ENCODE assay signal across 15 cellular contexts in the genomic region with DNA sequence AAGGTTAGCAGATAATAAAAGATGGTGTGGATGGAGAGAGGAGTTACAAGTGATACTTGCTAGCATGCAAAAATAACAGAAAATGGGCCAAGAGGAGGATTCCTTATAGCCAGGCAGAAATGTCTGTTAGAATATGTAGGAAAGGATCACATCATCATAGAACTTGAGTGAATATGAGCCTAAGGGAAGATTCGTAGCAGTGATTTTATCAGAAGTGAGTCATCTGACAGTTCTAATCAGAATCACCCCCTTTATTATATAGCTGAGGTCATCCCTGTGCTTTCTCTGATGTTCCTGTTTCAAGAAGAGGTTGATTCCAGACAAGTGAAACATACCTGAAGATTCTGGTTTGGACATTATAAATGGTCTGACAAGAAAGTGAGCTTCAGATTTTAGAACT. TPM values are rescaled to one million over a fixed set of nuclear protein-coding genes. Genes with fewer than 3 reads are reported as not detected.
DNase-seq lines count a peak whose midpoint lies in the region; ATAC-seq, FAIRE-seq and TF ChIP-seq lines count a peak whose summit lies in the region.
"Had no signal": no experiment of that assay in that cellular context is flagged by ENCODE, and none has a peak within 500 bp of the region (broad histone marks: within the 10 kb centered on the region; RNA-seq: fewer than 3 reads in every experiment).

No MANE protein-coding gene starts in this region.

- no peak overlapping the region for H3K4me3 ChIP-seq in SK-N-SH (ENCODE audit: low read depth in 2 of 2, low read length in 1 of 2)
- H3K4me3 ChIP-seq in endothelial cell of umbilical vein (replicated peaks in 1 of 3; ENCODE audit: insufficient read depth in 1 of 3, low read depth in 1 of 3, low read length in 3 of 3) = no peak overlapping the region

- H3K36me3 ChIP-seq in SK-N-SH (replicated peaks in 1 of 2; ENCODE audit: control insufficient read depth in 1 of 2, insufficient read depth in 2 of 2, low read length in 1 of 2) (peaks cover 20 to 33% of the 10 kb centered on the region in 2 experiments), endothelial cell of umbilical vein (ENCODE audit: control insufficient read depth in 2 of 2, extremely low read depth in 1 of 2, insufficient read depth in 2 of 2, low read length in 2 of 2) (peaks cover 0 to 3% of the 10 kb centered on the region in 2 experiments)

- H3K27me3 ChIP-seq in CD4-positive, alpha-beta T cell (ENCODE audit: control insufficient read depth, insufficient read depth, low read length) = no peaks in the 10 kb centered on the region
- no peaks in the 10 kb centered on the region for H3K27me3 ChIP-seq in SK-N-SH (ENCODE audit: insufficient read depth)
- no peaks in the 10 kb centered on the region for H3K27me3 ChIP-seq in endothelial cell of umbilical vein (ENCODE audit: control insufficient read depth in 2 of 2, insufficient read depth in 2 of 2, low read length in 2 of 2)

- dilution Hi-C loops in endothelial cell of umbilical vein (cut with MboI; ENCODE audit: extremely low pct_ligation_motif_present, low sequenced_read_pairs) = no loop called here

- no peaks in the 10 kb centered on the region for H3K9me3 ChIP-seq in CD4-positive, alpha-beta T cell (ENCODE audit: control insufficient read depth, low read length)
- H3K9me3 ChIP-seq in SK-N-SH (no peaks in the 10 kb centered on the region), endothelial cell of umbilical vein (replicated peaks; ENCODE audit: control insufficient read depth, insufficient read depth, low read length) (no peaks in the 10 kb centered on the region)

- no peak for ATAC-seq in CD4-positive, alpha-beta T cell (ENCODE audit: poor library complexity)
- ATAC-seq in HG03432 (IDR thresholded peaks at IDR 0.05; ENCODE audit: unreplicated experiment) = no peak

- no peak for TF ChIP-seq CTCF in CD4-positive, alpha-beta T cell (IDR thresholded peaks at IDR 0.05)
- TF ChIP-seq CTCF in SK-N-SH (IDR thresholded peaks at IDR 0.05) = no peak
- TF ChIP-seq CTCF in endothelial cell of umbilical vein (IDR thresholded peaks at IDR 0.05; ENCODE audit: extremely low read depth in 1 of 2, insufficient read depth in 1 of 2, low read depth in 1 of 2, low read length in 2 of 2) = no peak

- FAIRE-seq in endothelial cell of umbilical vein (lab: Jason Lieb, UNC) = no peak

- no peak for TF ChIP-seq RAD21 in SK-N-SH (IDR thresholded peaks at IDR 0.05; ENCODE audit: low read length)

- no peak overlapping the region for H3K4me3 Mint-ChIP-seq in T-helper 1 cell treated with Interleukin-12 subunit alpha and Interleukin-12 subunit beta and Interleukin-4 antibody, amounts not matched to agents 30 μg/mL and 1 μg/mL, for 36 hours
- no peak overlapping the region for H3K4me3 Mint-ChIP-seq in CD4-positive, alpha-beta T cell
- H3K4me3 Mint-ChIP-seq: brain had no signal

- intact Hi-C loops in CD4-positive, alpha-beta T cell (cut with DNase I, micrococcal nuclease) = no loop called here
- intact Hi-C loops in endothelial cell of umbilical vein (cut with micrococcal nuclease) = no loop called here

- TF ChIP-seq POLR2A in endothelial cell of umbilical vein (IDR thresholded peaks at IDR 0.05; ENCODE audit: low read depth, low read length) = no peak

- no peaks in the 10 kb centered on the region for H3K9me1 ChIP-seq in endothelial cell of umbilical vein (replicated peaks; ENCODE audit: control insufficient read depth, extremely low read depth, insufficient read depth, low read length)

- TF ChIP-seq EP300 in SK-N-SH (IDR thresholded peaks at IDR 0.05; ENCODE audit: borderline replicate concordance in 1 of 2, low read depth in 1 of 2, low read length in 1 of 2) = peak in 1 of 2 experiments; percentile 63; a peak in 1 of 4 replicates

- peaks cover 24% of the 10 kb centered on the region for H3K36me3 Mint-ChIP-seq in T-helper 1 cell treated with Interleukin-12 subunit alpha and Interleukin-12 subunit beta and Interleukin-4 antibody, amounts not matched to agents 30 μg/mL and 1 μg/mL, for 36 hours (ENCODE audit: low read depth)
- H3K36me3 Mint-ChIP-seq in CD4-positive, alpha-beta T cell (ENCODE audit: low read depth) = peaks cover 26% of the 10 kb centered on the region

- H3K27me3 Mint-ChIP-seq in T-helper 1 cell treated with Interleukin-12 subunit alpha and Interleukin-12 subunit beta and Interleukin-4 antibody, amounts not matched to agents 30 μg/mL and 1 μg/mL, for 36 hours (ENCODE audit: low read depth) = no peaks in the 10 kb centered on the region
- no peaks in the 10 kb centered on the region for H3K27me3 Mint-ChIP-seq in CD4-positive, alpha-beta T cell
- H3K27me3 Mint-ChIP-seq: brain had no signal

- DNase-seq in T-helper 1 cell = no peak
- no peak for DNase-seq in CD4-positive, alpha-beta T cell
- no peak for DNase-seq in SK-N-SH
- no peak for DNase-seq in endothelial cell of umbilical vein (ENCODE audit: low read depth, low spot score)
- DNase-seq in NCI-H524 treated with DMSO at 0.1 percent for 48 hours (lab: John Stamatoyannopoulos, UW) = no peak
- no peak for DNase-seq in NK-92 (lab: John Stamatoyannopoulos, UW; ENCODE audit: unreplicated experiment)
- DNase-seq: effector memory CD4-positive, alpha-beta T cell; islet precursor cell; KG1; NCI-H1417; NCI-H510A had no signal

- H3K4me1 ChIP-seq in SK-N-SH (ENCODE audit: control insufficient read depth in 1 of 2, insufficient read depth in 2 of 2, low read depth in 1 of 2, low read length in 1 of 2) (peaks cover 0 to 3% of the 10 kb centered on the region in 2 experiments; a peak in 3 of 4 replicates), endothelial cell of umbilical vein (ENCODE audit: control insufficient read depth, extremely low read depth, insufficient read depth, low read length) (peaks cover 4% of the 10 kb centered on the region)

- H2AFZ ChIP-seq in SK-N-SH (ENCODE audit: low read depth) = no peak overlapping the region
- no peak overlapping the region for H2AFZ ChIP-seq in endothelial cell of umbilical vein (ENCODE audit: low read depth, low read length)

- no peaks in the 10 kb centered on the region; the same call in 1 of the 2 replicates for H3K79me2 ChIP-seq in SK-N-SH (ENCODE audit: insufficient read depth)
- no peaks in the 10 kb centered on the region for H3K79me2 ChIP-seq in endothelial cell of umbilical vein (ENCODE audit: control insufficient read depth, insufficient read depth, low read length)

- H4K20me1 ChIP-seq in SK-N-SH (ENCODE audit: insufficient read depth) = peaks cover 3% of the 10 kb centered on the region; the same call in 1 of the 2 replicates
- no peaks in the 10 kb centered on the region for H4K20me1 ChIP-seq in endothelial cell of umbilical vein (replicated peaks; ENCODE audit: control insufficient read depth, extremely low read depth, insufficient read depth, low read length)

- H3F3A ChIP-seq in SK-N-SH (replicated peaks; ENCODE audit: insufficient read depth) = peaks cover 13% of the 10 kb centered on the region

- POLR2A ChIA-PET in CD4-positive, alpha-beta T cell (lab: Charles Lee) = interaction anchor here (0.6 to 1.2 kb wide), 4 partner anchors 22 to 1526 kb away, joined by 3 read pairs; a partner anchor contains a TSS
- POLR2A ChIA-PET in SK-N-SH (lab: Yijun Ruan, JAX) = no interaction called here
- POLR2A ChIA-PET in endothelial cell of umbilical vein (lab: Charles Lee) = no interaction called here

- H3K4me2 ChIP-seq in SK-N-SH (no peak overlapping the region), endothelial cell of umbilical vein (ENCODE audit: insufficient read depth, low read length) (no peak overlapping the region)

- H3K4me1 Mint-ChIP-seq in T-helper 1 cell treated with Interleukin-12 subunit alpha and Interleukin-12 subunit beta and Interleukin-4 antibody, amounts not matched to agents 30 μg/mL and 1 μg/mL, for 36 hours (ENCODE audit: low read depth) = peaks cover 24% of the 10 kb centered on the region
- peaks cover 40% of the 10 kb centered on the region for H3K4me1 Mint-ChIP-seq in CD4-positive, alpha-beta T cell (ENCODE audit: low read depth)

- H3K27ac ChIP-seq in CD4-positive, alpha-beta T cell (ENCODE audit: low read depth, low read length) = no peak overlapping the region
- H3K27ac ChIP-seq in SK-N-SH (ENCODE audit: low read depth in 2 of 2, low read length in 1 of 2) (peak overlapping the region in 1 of 2 experiments; percentile 48; a peak in 1 of 4 replicates), endothelial cell of umbilical vein (ENCODE audit: insufficient read depth, low read depth, low read length) (no peak overlapping the region)
- H3K27ac ChIP-seq: 22Rv1 had no signal

- CTCF ChIA-PET in CD4-positive, alpha-beta T cell (lab: Charles Lee) = interaction anchor here (1.0 to 1.9 kb wide), 2 partner anchors 133 to 512 kb away, joined by 3 to 10 read pairs; no protein-coding TSS in a partner anchor
- CTCF ChIA-PET in SK-N-SH (lab: Yijun Ruan, JAX) = interaction anchor here (0.7 to 13.0 kb wide), 11 partner anchors 9 to 325 kb away, joined by 3 to 556 read pairs (median 5); a partner anchor contains a TSS
- CTCF ChIA-PET in endothelial cell of umbilical vein (lab: Charles Lee) = interaction anchor here (0.9 to 13.1 kb wide), 5 partner anchors 20 to 481 kb away, joined by 3 to 455 read pairs (median 6); no protein-coding TSS in a partner anchor

- WGBS in SK-N-SH (ENCODE audit: low lambda C conversion rate) = 0% methylated on average over 1 of the region's 1 CpG

- H3K9ac ChIP-seq in SK-N-SH = no peak overlapping the region
- no peak overlapping the region for H3K9ac ChIP-seq in endothelial cell of umbilical vein (replicated peaks; ENCODE audit: extremely low read depth, insufficient read depth, low read length)

- H3K9me2 ChIP-seq in SK-N-SH = no peaks in the 10 kb centered on the region

- no peaks in the 10 kb centered on the region for H3K9me3 Mint-ChIP-seq in T-helper 1 cell treated with Interleukin-12 subunit alpha and Interleukin-12 subunit beta and Interleukin-4 antibody, amounts not matched to agents 30 μg/mL and 1 μg/mL, for 36 hours
- H3K9me3 Mint-ChIP-seq in CD4-positive, alpha-beta T cell = no peaks in the 10 kb centered on the region
- H3K9me3 Mint-ChIP-seq: brain had no signal

- H3K27ac Mint-ChIP-seq in T-helper 1 cell treated with Interleukin-12 subunit alpha and Interleukin-12 subunit beta and Interleukin-4 antibody, amounts not matched to agents 30 μg/mL and 1 μg/mL, for 36 hours = peak overlapping the region; percentile 41
- H3K27ac Mint-ChIP-seq in CD4-positive, alpha-beta T cell = peak overlapping the region; percentile 74

- no TSS peak for BruUV-seq in endothelial cell of umbilical vein (replicated peaks; lab: Mats Ljungman, UMichigan)

RNA-seq across cellular contexts. Expression of a gene that starts 22.9 kb away (rescaled TPM):
- 10 to 100 TPM; 13.7 to 16.0 TPM for total RNA-seq in CD4-positive, alpha-beta T cell
- polyA plus RNA-seq in SK-N-SH (2012; rRNA removed) (6.2 and 8.8 TPM in 2 replicates), endothelial cell of umbilical vein (8.5 and 10.8 TPM in 2 replicates)
- polyA plus RNA-seq in SK-N-SH (2012; cell fraction: cytosol; rRNA removed) = 4.9 and 5.0 TPM in 2 replicates
- 19.3 and 31.0 TPM in 2 replicates for polyA plus RNA-seq in SK-N-SH (2012; cell fraction: nucleus; rRNA removed)
- 21.8 and 21.9 TPM in 2 replicates for total RNA-seq in endothelial cell of umbilical vein
- polyA plus RNA-seq in endothelial cell of umbilical vein (2011; cell fraction: cytosol; rRNA removed) = 8.4 and 10.2 TPM in 2 replicates
- 32.8 and 46.6 TPM in 2 replicates for polyA plus RNA-seq in endothelial cell of umbilical vein (2011; cell fraction: nucleus; rRNA removed)
- polyA plus RNA-seq in endothelial cell of umbilical vein (2012) = 11.3 and 16.2 TPM in 2 replicates
- polyA minus RNA-seq in endothelial cell of umbilical vein = 11.0 and 12.1 TPM in 2 replicates
- 4.0 TPM for polyA minus RNA-seq in endothelial cell of umbilical vein (2011; cell fraction: cytosol; rRNA and poly(A)+ RNA removed)
- 22.2 and 35.2 TPM in 2 replicates for polyA minus RNA-seq in endothelial cell of umbilical vein (2011; cell fraction: nucleus; rRNA and poly(A)+ RNA removed)
